ENCODE assay signal across 9 cellular contexts in genomic region chr11:8283510-8284272, GRCh38. TPM values are rescaled to one million over a fixed set of nuclear protein-coding genes. Genes with fewer than 3 reads are reported as not detected.
DNase-seq lines count a peak whose midpoint lies in the region; ATAC-seq, FAIRE-seq and TF ChIP-seq lines count a peak whose summit lies in the region.
"Had no signal": no experiment of that assay in that cellular context is flagged by ENCODE, and none has a peak within 500 bp of the region (broad histone marks: within the 10 kb centered on the region; RNA-seq: fewer than 3 reads in every experiment).

No MANE protein-coding gene starts in this region.

- H3K36me3 ChIP-seq in ascending aorta = no peaks in the 10 kb centered on the region
- H3K36me3 ChIP-seq in HepG2 (replicated peaks in 1 of 2; ENCODE audit: control insufficient read depth in 1 of 2, insufficient read depth in 2 of 2, low read length in 2 of 2) = no peaks in the 10 kb centered on the region
- H3K36me3 ChIP-seq in mammary epithelial cell (ENCODE audit: insufficient read depth, low read length) = no peaks in the 10 kb centered on the region

- dilution Hi-C loops in mammary epithelial cell (cut with HindIII; ENCODE audit: low sequenced_read_pairs) = no loop called here

- no peaks in the 10 kb centered on the region for H3K79me2 ChIP-seq in HepG2 (ENCODE audit: insufficient read depth, low read length)
- H3K79me2 ChIP-seq in mammary epithelial cell (ENCODE audit: insufficient read depth, low read length) = no peaks in the 10 kb centered on the region

- 8% methylated on average over 5 of the region's 30 CpGs for whole genome bisulfite sequencing in HepG2 (ENCODE audit: low lambda C conversion rate)
- WGBS in mammary epithelial cell (ENCODE audit: low coverage, missing lambda C conversion rate) = 30% methylated on average over 5 of the region's 30 CpGs

- H3K4me2 ChIP-seq in HepG2 (ENCODE audit: low read depth, low read length) = no peak overlapping the region; the same call in 1 of the 2 replicates
- no peak overlapping the region for H3K4me2 ChIP-seq in mammary epithelial cell (ENCODE audit: insufficient read depth, low read depth, low read length)

- no peak for TF ChIP-seq RAD21 in HepG2 (CRISPR knock-in tag; IDR thresholded peaks at IDR 0.05)

- BruUV-seq in HepG2 (replicated peaks; lab: Mats Ljungman, UMichigan) = no TSS peak
- BruUV-seq in mammary epithelial cell (replicated peaks; lab: Mats Ljungman, UMichigan) = no TSS peak

- TF ChIP-seq CTCF in natural killer cell (IDR thresholded peaks at IDR 0.05) (no peak), ascending aorta (IDR thresholded peaks at IDR 0.05) (no peak), HepG2 (CRISPR knock-in tag; IDR thresholded peaks at IDR 0.05) (no peak), mammary epithelial cell (conservative IDR thresholded peaks at IDR 0.05 in 1 of 2, IDR thresholded peaks at IDR 0.05 in 1 of 2; ENCODE audit: extremely low read depth in 1 of 2, insufficient read depth in 1 of 2, low read depth in 1 of 2, low read length in 2 of 2) (no peak)

- H4K20me1 ChIP-seq in HepG2 (ENCODE audit: insufficient read depth, low read length) = no peaks in the 10 kb centered on the region
- H4K20me1 ChIP-seq in mammary epithelial cell (ENCODE audit: insufficient read depth, low read length) = no peaks in the 10 kb centered on the region

- DNase-seq in natural killer cell = peak; percentile 9
- no peak for DNase-seq in natural killer cell treated with Interleukin-12 subunit alpha and Interleukin-12 subunit beta and Interleukin-15 and Interleukin-18, amount 100 ng/mL, for 72 hours (ENCODE audit: low spot score)
- no peak for DNase-seq in ascending aorta (ENCODE audit: low spot score in 2 of 2)
- DNase-seq in HepG2 (ENCODE audit: low spot score) = no peak
- no peak for DNase-seq in left colon
- no peak for DNase-seq in UCSD-AML1 (lab: John Stamatoyannopoulos, UW; ENCODE audit: unreplicated experiment)
- DNase-seq in mammary epithelial cell = no peak

- no peak for TF ChIP-seq EP300 in HepG2 (IDR thresholded peaks at IDR 0.05; ENCODE audit: low read depth in 2 of 2, low read length in 2 of 2)
- TF ChIP-seq EP300 in HepG2 (CRISPR knock-in tag; IDR thresholded peaks at IDR 0.05; ENCODE audit: borderline replicate concordance) = no peak

- H2AFZ ChIP-seq in HepG2 (ENCODE audit: low read length) (no peak overlapping the region), mammary epithelial cell (ENCODE audit: low read depth, low read length) (no peak overlapping the region)

- H3K36me3 Mint-ChIP-seq in natural killer cell = no peaks in the 10 kb centered on the region
- H3K36me3 Mint-ChIP-seq in natural killer cell treated with Interleukin-12 subunit alpha and Interleukin-12 subunit beta and Interleukin-15 and Interleukin-18, amount 100 ng/mL, for 72 hours = no peaks in the 10 kb centered on the region

- POLR2A ChIA-PET in HepG2 (lab: Yijun Ruan, JAX) = no interaction called here

- in situ Hi-C loops in HepG2 (cut with HindIII; ENCODE audit: extremely low pct_ligation_motif_present, low pct_unique_long_range_greater_than_20kb) (no loop called here), mammary epithelial cell (cut with MboI; ENCODE audit: low sequenced_read_pairs in 2 of 2) (no loop called here)

- intact Hi-C loops in natural killer cell (cut with micrococcal nuclease) = no loop called here
- intact Hi-C loops in ascending aorta (cut with DNase I) = no loop called here
- intact Hi-C loops in HepG2 (cut with micrococcal nuclease; ENCODE audit: unreplicated experiment) = no loop called here
- intact Hi-C loops in left colon (cut with DNase I, micrococcal nuclease) = no loop called here
- intact Hi-C loops in mammary epithelial cell (cut with micrococcal nuclease) = no loop called here

- no peak for FAIRE-seq in HepG2 (lab: Jason Lieb, UNC)
- FAIRE-seq: endothelial cell of umbilical vein had no signal

- ATAC-seq in natural killer cell (no peak), HepG2 (peak; percentile 41; the same call in 1 of the 3 replicates), left colon (no peak), GM19328 (IDR thresholded peaks at IDR 0.05; ENCODE audit: unreplicated experiment) (no peak)
- no peak for ATAC-seq in natural killer cell treated with Interleukin-12 subunit alpha and Interleukin-12 subunit beta and Interleukin-15 and Interleukin-18, amount 100 ng/mL, for 72 hours

- H3K27ac ChIP-seq in ascending aorta (no peak overlapping the region), HepG2 (ENCODE audit: extremely low read length, insufficient read depth, low read length) (no peak overlapping the region), mammary epithelial cell (ENCODE audit: insufficient read depth, low read depth, low read length) (no peak overlapping the region)

- no peaks in the 10 kb centered on the region for H3K4me1 Mint-ChIP-seq in natural killer cell
- no peaks in the 10 kb centered on the region for H3K4me1 Mint-ChIP-seq in natural killer cell treated with Interleukin-12 subunit alpha and Interleukin-12 subunit beta and Interleukin-15 and Interleukin-18, amount 100 ng/mL, for 72 hours (ENCODE audit: low read depth in 2 of 2)

- H3K27me3 Mint-ChIP-seq in natural killer cell (ENCODE audit: low read depth in 2 of 2) = peaks cover 13 to 17% of the 10 kb centered on the region in 2 donors
- H3K27me3 Mint-ChIP-seq in natural killer cell treated with Interleukin-12 subunit alpha and Interleukin-12 subunit beta and Interleukin-15 and Interleukin-18, amount 100 ng/mL, for 72 hours = peaks cover 9 to 17% of the 10 kb centered on the region in 2 donors

- no peak overlapping the region for H3K4me3 Mint-ChIP-seq in natural killer cell
- no peak overlapping the region for H3K4me3 Mint-ChIP-seq in natural killer cell treated with Interleukin-12 subunit alpha and Interleukin-12 subunit beta and Interleukin-15 and Interleukin-18, amount 100 ng/mL, for 72 hours

- TF ChIP-seq POLR2A in HepG2 (IDR thresholded peaks at IDR 0.05; ENCODE audit: insufficient read depth in 1 of 2, low read depth in 2 of 2, low read length in 2 of 2) = no peak

- CTCF ChIA-PET in HepG2 (lab: Yijun Ruan, JAX; ENCODE audit: low intra/inter-chr PET ratio, low total read pairs) (no interaction called here), mammary epithelial cell (lab: Charles Lee; ENCODE audit: low non-redundant PET) (no interaction called here)

- no peak overlapping the region for H3K27ac Mint-ChIP-seq in natural killer cell
- H3K27ac Mint-ChIP-seq in natural killer cell treated with Interleukin-12 subunit alpha and Interleukin-12 subunit beta and Interleukin-15 and Interleukin-18, amount 100 ng/mL, for 72 hours = no peak overlapping the region

- H3K4me1 ChIP-seq in ascending aorta = peaks cover 0 to 3% of the 10 kb centered on the region in 2 donors
- no peaks in the 10 kb centered on the region for H3K4me1 ChIP-seq in HepG2 (ENCODE audit: insufficient read depth, low read length)
- H3K4me1 ChIP-seq in mammary epithelial cell (ENCODE audit: insufficient read depth, low read length) = no peaks in the 10 kb centered on the region

- no peak overlapping the region for H3K9ac ChIP-seq in HepG2 (ENCODE audit: insufficient read depth, low read depth, low read length)
- no peak overlapping the region for H3K9ac ChIP-seq in mammary epithelial cell (ENCODE audit: insufficient read depth, low read length)

- H3K4me3 ChIP-seq in ascending aorta = peak overlapping the region; percentile 29 to 50
- no peak overlapping the region; a peak in 1 of 6 replicates for H3K4me3 ChIP-seq in HepG2 (replicated peaks in 1 of 3; ENCODE audit: insufficient read depth in 1 of 3, low read depth in 2 of 3, low read length in 3 of 3)
- H3K4me3 ChIP-seq in mammary epithelial cell (replicated peaks in 1 of 3; ENCODE audit: insufficient read depth in 1 of 3, low read depth in 2 of 3, low read length in 3 of 3) = no peak overlapping the region

- no peaks in the 10 kb centered on the region for H3K9me3 ChIP-seq in ascending aorta
- no peaks in the 10 kb centered on the region for H3K9me3 ChIP-seq in HepG2 (ENCODE audit: low read length)
- H3K9me3 ChIP-seq in mammary epithelial cell (replicated peaks; ENCODE audit: insufficient read depth, low read length) = no peaks in the 10 kb centered on the region

- H3K27me3 ChIP-seq in ascending aorta (no peaks in the 10 kb centered on the region), HepG2 (ENCODE audit: control insufficient read depth in 1 of 2, insufficient read depth in 2 of 2, low read length in 2 of 2) (peaks cover 6 to 16% of the 10 kb centered on the region in 2 experiments; a peak in 3 of 5 replicates), mammary epithelial cell (ENCODE audit: insufficient read depth, low read length) (no peaks in the 10 kb centered on the region)

- H3K9me3 Mint-ChIP-seq in natural killer cell = no peaks in the 10 kb centered on the region
- no peaks in the 10 kb centered on the region for H3K9me3 Mint-ChIP-seq in natural killer cell treated with Interleukin-12 subunit alpha and Interleukin-12 subunit beta and Interleukin-15 and Interleukin-18, amount 100 ng/mL, for 72 hours

RNA-seq across cellular contexts. Expression of gene LMO1, which starts 20.0 kb away (rescaled TPM):
- not detected for total RNA-seq in natural killer cell
- not detected for total RNA-seq in natural killer cell treated with Interleukin-12 subunit alpha and Interleukin-12 subunit beta and Interleukin-15 and Interleukin-18, amount 100 ng/mL, for 72 hours
- not detected for total RNA-seq in ascending aorta
- not detected in 2 replicates for total RNA-seq in HepG2 (2016; rRNA removed; fragmentation: Illumina TruSeq; extraction: Trizol)
- not detected in 2 replicates for total RNA-seq in HepG2 (2016; cell fraction: cytosol; rRNA removed; fragmentation: Illumina TruSeq; extraction: Trizol; ENCODE audit: low read depth)
- total RNA-seq in HepG2 (2016; cell fraction: insoluble cytoplasmic fraction; rRNA removed; fragmentation: Illumina TruSeq; extraction: Trizol) = not detected in 2 replicates
- not detected in 2 replicates for total RNA-seq in HepG2 (2016; cell fraction: membrane; rRNA removed; fragmentation: Illumina TruSeq; extraction: Trizol)
- not detected in 2 replicates for total RNA-seq in HepG2 (2016; cell fraction: nucleus; rRNA removed; fragmentation: Illumina TruSeq; extraction: Trizol)
- polyA plus RNA-seq in HepG2 (2011; rRNA removed) = not detected in 2 replicates
- not detected in 2 replicates for polyA plus RNA-seq in HepG2 (2011; cell fraction: cytosol; rRNA removed)
- not detected in 2 replicates for polyA plus RNA-seq in HepG2 (2011; cell fraction: nucleus; rRNA removed)
- polyA plus RNA-seq in HepG2 (2012) = not detected in 2 replicates
- not detected in 2 replicates for polyA plus RNA-seq in HepG2 (2016; cell fraction: cytosol; fragmentation: Illumina TruSeq; extraction: Trizol; ENCODE audit: low read depth)
- polyA plus RNA-seq in HepG2 (2016; cell fraction: insoluble cytoplasmic fraction; fragmentation: Illumina TruSeq; extraction: Trizol; ENCODE audit: low read depth) = not detected in 2 replicates
- polyA plus RNA-seq in HepG2 (2016; cell fraction: membrane; fragmentation: Illumina TruSeq; extraction: Trizol; ENCODE audit: low read depth) = not detected in 2 replicates
- not detected in 2 replicates for polyA plus RNA-seq in HepG2 (2016; cell fraction: nucleus; fragmentation: Illumina TruSeq; extraction: Trizol; ENCODE audit: insufficient read depth, low read depth)
- 1.9 TPM in 1 of 2 replicates, not detected in the other for polyA minus RNA-seq in HepG2 (2011; rRNA and poly(A)+ RNA removed; ENCODE audit: low replicate concordance)
- polyA minus RNA-seq in HepG2 (2011; cell fraction: cytosol; rRNA and poly(A)+ RNA removed) = not detected in 2 replicates
- not detected in 2 replicates for polyA minus RNA-seq in HepG2 (2011; cell fraction: nucleus; rRNA and poly(A)+ RNA removed)
- not detected for total RNA-seq in left colon
- under 1 TPM; 0.17 to 0.54 TPM for total RNA-seq in mammary epithelial cell
- polyA plus RNA-seq in mammary epithelial cell = not detected
- polyA minus RNA-seq in mammary epithelial cell = not detected
- total RNA-seq: endothelial cell of umbilical vein had no signal
- polyA plus RNA-seq: endothelial cell of umbilical vein had no signal

Comparison
In these comparisons a context has a peak if more than half of its experiments do, and no peak if none do; other contexts are left out.
1. H3K4me3 ChIP-seq: peak in ascending aorta (2 of 2); none in HepG2 (0 of 3) and mammary epithelial cell (0 of 3).